In the genomic region with DNA sequence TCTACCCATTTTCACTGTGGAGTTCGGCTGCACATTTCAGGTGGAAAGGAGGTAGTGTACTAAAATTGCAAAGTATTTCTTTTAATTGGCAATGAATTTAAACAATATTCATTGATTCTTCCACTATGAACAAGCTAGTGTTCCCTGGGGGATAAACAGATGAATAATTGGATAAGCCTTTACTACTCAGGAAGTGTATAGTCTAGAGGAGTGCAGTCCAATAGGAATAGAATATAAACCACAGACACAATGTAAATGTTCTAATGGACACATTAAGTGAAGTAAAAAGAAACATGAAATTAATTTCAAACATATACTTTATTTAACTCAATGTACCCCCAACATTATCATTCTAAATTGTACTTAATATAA, we compare ENCODE assay signal across 10 cellular contexts. TPM values are rescaled to one million over a fixed set of nuclear protein-coding genes. Genes with fewer than 3 reads are reported as not detected.
DNase-seq lines count a peak whose midpoint lies in the region; ATAC-seq and TF ChIP-seq lines count a peak whose summit lies in the region.
"Had no signal": no experiment of that assay in that cellular context is flagged by ENCODE, and none has a peak within 500 bp of the region (broad histone marks: within the 10 kb centered on the region; RNA-seq: fewer than 3 reads in every experiment).

No MANE protein-coding gene starts in this region.

- no peaks in the 10 kb centered on the region for H3K27me3 ChIP-seq in left lung

- H3K36me3 Mint-ChIP-seq in natural killer cell treated with Interleukin-12 subunit alpha and Interleukin-12 subunit beta and Interleukin-15 and Interleukin-18, amount 100 ng/mL, for 72 hours, result no peaks in the 10 kb centered on the region
- H3K36me3 Mint-ChIP-seq in natural killer cell, result no peaks in the 10 kb centered on the region
- no peaks in the 10 kb centered on the region for H3K36me3 Mint-ChIP-seq in activated T-helper 1 cell treated with anti-CD3 and anti-CD28 coated beads, Interleukin-12 subunit alpha, Interleukin-12 subunit beta, Interleukin-2, Interleukin-4 antibody, amounts not matched to agents 30 ng/mL and 10 ng/mL and 1 ng/mL, durations not matched to agents 14 hours and 24 hours and 36 hours (ENCODE audit: low read depth)

- H3K4me3 Mint-ChIP-seq in natural killer cell treated with Interleukin-12 subunit alpha and Interleukin-12 subunit beta and Interleukin-15 and Interleukin-18, amount 100 ng/mL, for 72 hours, result peak overlapping the region; percentile 58
- no peak overlapping the region for H3K4me3 Mint-ChIP-seq in natural killer cell
- H3K4me3 Mint-ChIP-seq in activated T-helper 1 cell treated with anti-CD3 and anti-CD28 coated beads, Interleukin-12 subunit alpha, Interleukin-12 subunit beta, Interleukin-2, Interleukin-4 antibody, amounts not matched to agents 30 ng/mL and 10 ng/mL and 1 ng/mL, durations not matched to agents 14 hours and 24 hours and 36 hours, result peak overlapping the region; percentile 25

- no peak for ATAC-seq in natural killer cell treated with Interleukin-12 subunit alpha and Interleukin-12 subunit beta and Interleukin-15 and Interleukin-18, amount 100 ng/mL, for 72 hours
- no peak for ATAC-seq in natural killer cell
- ATAC-seq in left lung, result no peak
- no peak for ATAC-seq in GM19023 (IDR thresholded peaks at IDR 0.05; ENCODE audit: unreplicated experiment)
- no peak for ATAC-seq in HG03521 (IDR thresholded peaks at IDR 0.05; ENCODE audit: unreplicated experiment)
- ATAC-seq: psoas muscle had no signal

- peaks cover 17 to 20% of the 10 kb centered on the region in 2 donors for H3K4me1 Mint-ChIP-seq in natural killer cell treated with Interleukin-12 subunit alpha and Interleukin-12 subunit beta and Interleukin-15 and Interleukin-18, amount 100 ng/mL, for 72 hours (ENCODE audit: low read depth in 2 of 2)
- peaks cover 15 to 17% of the 10 kb centered on the region in 2 donors for H3K4me1 Mint-ChIP-seq in natural killer cell
- H3K4me1 Mint-ChIP-seq in activated T-helper 1 cell treated with anti-CD3 and anti-CD28 coated beads, Interleukin-12 subunit alpha, Interleukin-12 subunit beta, Interleukin-2, Interleukin-4 antibody, amounts not matched to agents 30 ng/mL and 10 ng/mL and 1 ng/mL, durations not matched to agents 14 hours and 24 hours and 36 hours (ENCODE audit: low read depth), result peaks cover 38% of the 10 kb centered on the region

- no peak for DNase-seq in natural killer cell treated with Interleukin-12 subunit alpha and Interleukin-12 subunit beta and Interleukin-15 and Interleukin-18, amount 100 ng/mL, for 72 hours (ENCODE audit: low spot score)
- no peak for DNase-seq in natural killer cell
- no peak for DNase-seq in activated T-helper 1 cell treated with anti-CD3 and anti-CD28 coated beads, Interleukin-12 subunit alpha, Interleukin-12 subunit beta, Interleukin-2, Interleukin-4 antibody, amounts not matched to agents 30 ng/mL and 10 ng/mL and 1 ng/mL, durations not matched to agents 14 hours and 24 hours and 36 hours (ENCODE audit: low spot score)
- no peak for DNase-seq in left lung
- DNase-seq in NCI-H146 treated with DMSO at 0.1 percent for 48 hours (lab: John Stamatoyannopoulos, UW; ENCODE audit: unreplicated experiment), result no peak
- no peak for DNase-seq in NCI-H2227 (lab: John Stamatoyannopoulos, UW; ENCODE audit: unreplicated experiment)
- DNase-seq: NCI-H69, psoas muscle had no signal

- no peaks in the 10 kb centered on the region for H3K36me3 ChIP-seq in left lung

- no peak overlapping the region for H3K4me3 ChIP-seq in left lung
- H3K4me3 ChIP-seq: psoas muscle had no signal

- H3K9me3 ChIP-seq in left lung, result no peaks in the 10 kb centered on the region
- H3K9me3 ChIP-seq: psoas muscle had no signal

- peak overlapping the region; percentile 83 to 88 for H3K27ac Mint-ChIP-seq in natural killer cell treated with Interleukin-12 subunit alpha and Interleukin-12 subunit beta and Interleukin-15 and Interleukin-18, amount 100 ng/mL, for 72 hours
- peak overlapping the region in 1 of 2 donors; percentile 48 for H3K27ac Mint-ChIP-seq in natural killer cell
- H3K27ac Mint-ChIP-seq in activated T-helper 1 cell treated with anti-CD3 and anti-CD28 coated beads, Interleukin-12 subunit alpha, Interleukin-12 subunit beta, Interleukin-2, Interleukin-4 antibody, amounts not matched to agents 30 ng/mL and 10 ng/mL and 1 ng/mL, durations not matched to agents 14 hours and 24 hours and 36 hours, result peak overlapping the region; percentile 96

- H3K27ac ChIP-seq in left lung, result peak overlapping the region; percentile 57 to 86
- H3K27ac ChIP-seq: psoas muscle had no signal

- H3K27me3 Mint-ChIP-seq in natural killer cell treated with Interleukin-12 subunit alpha and Interleukin-12 subunit beta and Interleukin-15 and Interleukin-18, amount 100 ng/mL, for 72 hours, result no peaks in the 10 kb centered on the region
- H3K27me3 Mint-ChIP-seq in natural killer cell (ENCODE audit: low read depth in 2 of 2), result peaks cover 0 to 7% of the 10 kb centered on the region in 2 donors
- H3K27me3 Mint-ChIP-seq in activated T-helper 1 cell treated with anti-CD3 and anti-CD28 coated beads, Interleukin-12 subunit alpha, Interleukin-12 subunit beta, Interleukin-2, Interleukin-4 antibody, amounts not matched to agents 30 ng/mL and 10 ng/mL and 1 ng/mL, durations not matched to agents 14 hours and 24 hours and 36 hours (ENCODE audit: insufficient read depth), result peaks cover 2% of the 10 kb centered on the region

- H3K9me3 Mint-ChIP-seq in natural killer cell treated with Interleukin-12 subunit alpha and Interleukin-12 subunit beta and Interleukin-15 and Interleukin-18, amount 100 ng/mL, for 72 hours, result no peaks in the 10 kb centered on the region
- H3K9me3 Mint-ChIP-seq in natural killer cell, result no peaks in the 10 kb centered on the region
- peaks cover 6% of the 10 kb centered on the region for H3K9me3 Mint-ChIP-seq in activated T-helper 1 cell treated with anti-CD3 and anti-CD28 coated beads, Interleukin-12 subunit alpha, Interleukin-12 subunit beta, Interleukin-2, Interleukin-4 antibody, amounts not matched to agents 30 ng/mL and 10 ng/mL and 1 ng/mL, durations not matched to agents 14 hours and 24 hours and 36 hours

- TF ChIP-seq CTCF in natural killer cell (IDR thresholded peaks at IDR 0.05) (no peak), left lung (IDR thresholded peaks at IDR 0.05) (no peak)

- intact Hi-C loops in natural killer cell (cut with micrococcal nuclease), result no loop called here
- intact Hi-C loops in activated T-helper 1 cell treated with anti-CD3 and anti-CD28 coated beads, Interleukin-12 subunit alpha, Interleukin-12 subunit beta, Interleukin-2, Interleukin-4 antibody, amounts not matched to agents 30 ng/mL and 10 ng/mL and 1 ng/mL, durations not matched to agents 14 hours and 24 hours and 36 hours (cut with micrococcal nuclease), result loop anchor here (1.0 to 10.0 kb wide), 9 partner anchors 16 to 873 kb away; partner anchors contain the start of genes HBS1L and TBPL1
- intact Hi-C loops in left lung (cut with DNase I), result no loop called here

- H3K4me1 ChIP-seq in left lung, result peaks cover 0 to 20% of the 10 kb centered on the region in 2 donors
- H3K4me1 ChIP-seq: psoas muscle had no signal

RNA-seq across cellular contexts. Expression of gene SGK1, which starts 28.7 kb away (rescaled TPM):
- 100 to 1,000 TPM; 117 to 119 TPM for total RNA-seq in natural killer cell treated with Interleukin-12 subunit alpha and Interleukin-12 subunit beta and Interleukin-15 and Interleukin-18, amount 100 ng/mL, for 72 hours
- 10 to 100 TPM; 31.8 to 89.6 (median 33.3) TPM for total RNA-seq in natural killer cell
- 48.7 and 50.2 TPM in 2 replicates for total RNA-seq in activated T-helper 1 cell treated with anti-CD3 and anti-CD28 coated beads, Interleukin-12 subunit alpha, Interleukin-12 subunit beta, Interleukin-2, Interleukin-4 antibody, amounts not matched to agents 30 ng/mL and 10 ng/mL and 1 ng/mL, durations not matched to agents 14 hours and 24 hours and 36 hours
- total RNA-seq in left lung, result 100 to 1,000 TPM; 154 to 236 TPM
